In genomic region chr12:106581543-106582263, GRCh38 we compare ENCODE assay signal across 11 cellular contexts. TPM values are rescaled to one million over a fixed set of nuclear protein-coding genes. Genes with fewer than 3 reads are reported as not detected.
A peak's percentile ranks its signal among the peaks of the same experiment; 100 is the strongest.
DNase-seq lines count a peak whose midpoint lies in the region; ATAC-seq, FAIRE-seq and TF ChIP-seq lines count a peak whose summit lies in the region.
"Had no signal": no experiment of that assay in that cellular context is flagged by ENCODE, and none has a peak within 500 bp of the region (broad histone marks: within the 10 kb centered on the region; RNA-seq: fewer than 3 reads in every experiment).

No MANE protein-coding gene starts in this region.

- H3K14ac ChIP-seq in neuronal stem cell (ENCODE audit: low read length) = no peak overlapping the region

- H3K9ac ChIP-seq in neuronal stem cell (ENCODE audit: low read depth, low read length, poor library complexity) = no peak overlapping the region

- no peak overlapping the region for H2BK5ac ChIP-seq in neuronal stem cell (ENCODE audit: low read length)

- H3K4me3 ChIP-seq in esophagus muscularis mucosa (peak overlapping the region; percentile 35 to 52 (median 43)), neuronal stem cell (ENCODE audit: low read length in 2 of 2) (peak overlapping the region; percentile 44 to 63)
- H3K4me3 ChIP-seq: SJCRH30 had no signal

- no peak for ATAC-seq in HG03442 (IDR thresholded peaks at IDR 0.05; ENCODE audit: unreplicated experiment)

- no peak overlapping the region for H2AK5ac ChIP-seq in neuronal stem cell (ENCODE audit: low read depth, low read length)

- no peak overlapping the region for H2BK12ac ChIP-seq in neuronal stem cell (ENCODE audit: low read length)

- H3K27ac ChIP-seq in esophagus muscularis mucosa (replicated peaks in 1 of 4) = no peak overlapping the region
- H3K27ac ChIP-seq in neuronal stem cell (replicated peaks; ENCODE audit: low read length) = no peak overlapping the region
- H3K27ac ChIP-seq: SJCRH30 had no signal

- intact Hi-C loops in esophagus muscularis mucosa (cut with DNase I) = no loop called here

- TF ChIP-seq EP300 in esophagus muscularis mucosa (IDR thresholded peaks at IDR 0.05) = no peak

- H3K4me1 ChIP-seq in esophagus muscularis mucosa (peaks cover 48 to 65% (median 63%) of the 10 kb centered on the region in 4 donors), neuronal stem cell (ENCODE audit: control insufficient read depth in 2 of 2, insufficient read depth in 1 of 2, low read depth in 1 of 2, low read length in 2 of 2) (peaks cover 9 to 27% of the 10 kb centered on the region in 2 donors)
- H3K4me1 ChIP-seq: SJCRH30 had no signal

- DNase-seq in ELF-1 (ENCODE audit: low read depth, low spot score) (peak; percentile 60), NCI-H69 (lab: John Stamatoyannopoulos, UW) (peak; percentile 56), esophagus muscularis mucosa (ENCODE audit: extremely low spot score) (peak; percentile 85), neuronal stem cell (ENCODE audit: low spot score) (peak; percentile 70), MV-4-11 (lab: John Stamatoyannopoulos, UW) (no peak), NCI-H510A (lab: John Stamatoyannopoulos, UW) (no peak), GM19239 (ENCODE audit: insufficient read length, low spot score) (no peak)
- DNase-seq: SJCRH30 had no signal

- no peak overlapping the region for H3K23ac ChIP-seq in neuronal stem cell (ENCODE audit: low read depth, low read length, poor library complexity)

- TF ChIP-seq CTCF in esophagus muscularis mucosa (IDR thresholded peaks at IDR 0.05) = no peak

- H2AFZ ChIP-seq in neuronal stem cell (ENCODE audit: low read length) = peak overlapping the region; percentile 86

- no peak for TF ChIP-seq POLR2A in esophagus muscularis mucosa (IDR thresholded peaks at IDR 0.05; ENCODE audit: low read depth)

- H3K9me3 ChIP-seq in esophagus muscularis mucosa (no peaks in the 10 kb centered on the region), neuronal stem cell (replicated peaks in 1 of 2; ENCODE audit: control insufficient read depth in 2 of 2, insufficient read depth in 1 of 2, low read depth in 1 of 2, low read length in 2 of 2) (peaks cover 0 to 3% of the 10 kb centered on the region in 2 donors)
- H3K9me3 ChIP-seq: SJCRH30 had no signal

- H3K79me1 ChIP-seq in neuronal stem cell (ENCODE audit: low read depth, low read length) = no peaks in the 10 kb centered on the region

- no peak overlapping the region for H2BK120ac ChIP-seq in neuronal stem cell (ENCODE audit: low read depth, low read length)

- H3K4ac ChIP-seq in neuronal stem cell (ENCODE audit: low read length) = no peak overlapping the region

- H3K18ac ChIP-seq in neuronal stem cell (ENCODE audit: low read length) = no peak overlapping the region

- no peak overlapping the region for H4K91ac ChIP-seq in neuronal stem cell (ENCODE audit: low read depth, low read length, poor library complexity)

- H3K4me2 ChIP-seq in neuronal stem cell (ENCODE audit: insufficient read depth, low read length, poor library complexity, severe bottlenecking) = peak overlapping the region; percentile 75

- H3K36me3 ChIP-seq in esophagus muscularis mucosa (no peaks in the 10 kb centered on the region), neuronal stem cell (replicated peaks in 1 of 2; ENCODE audit: control insufficient read depth in 2 of 2, insufficient read depth in 2 of 2, low read length in 2 of 2) (peaks cover 0 to 15% of the 10 kb centered on the region in 2 donors)
- H3K36me3 ChIP-seq: SJCRH30 had no signal

- no peak for FAIRE-seq in GM19239 (lab: Jason Lieb, UNC)

- 3% methylated on average over 31 of the region's 52 CpGs for WGBS in esophagus muscularis mucosa
- no CpG with 5 or more reads among the region's 52 CpGs for WGBS in neuronal stem cell (ENCODE audit: extremely low coverage in 2 of 2, insufficient read length in 2 of 2, insufficient replicate concordance in 1 of 2), 2 donors

- no peak overlapping the region for H2BK15ac ChIP-seq in neuronal stem cell (ENCODE audit: low read length)

- H4K8ac ChIP-seq in neuronal stem cell (ENCODE audit: low read depth, low read length) = no peak overlapping the region

- H3K27me3 ChIP-seq in esophagus muscularis mucosa (peaks cover 0 to 91% (median 65%) of the 10 kb centered on the region in 4 donors), neuronal stem cell (ENCODE audit: control insufficient read depth in 3 of 3, insufficient read depth in 3 of 3, low read depth in 1 of 3, low read length in 3 of 3) (peaks cover 0 to 69% (median 7%) of the 10 kb centered on the region in 3 experiments)

RNA-seq across cellular contexts. Expression of gene RFX4, which starts 1.1 kb away (rescaled TPM):
- not detected for total RNA-seq in esophagus muscularis mucosa
- polyA plus RNA-seq in neuronal stem cell (2013, experiment 1 of 2) = 0.89 TPM
- 0.89 TPM for polyA plus RNA-seq in neuronal stem cell (2013, experiment 2 of 2)
- total RNA-seq: activated naive CD4-positive, alpha-beta T cell treated with anti-CD3 and anti-CD28 coated beads, Interleukin-2, amount 50 U/mL, for 72 hours; kidney epithelial cell had no signal

Comparison
In these comparisons a context has a peak if more than half of its experiments do, and no peak if none do; other contexts are left out.
1. DNase-seq: peak in ELF-1 (single experiment), NCI-H69 (single experiment), esophagus muscularis mucosa (single experiment) and neuronal stem cell (single experiment); none in MV-4-11 (single experiment), NCI-H510A (single experiment) and GM19239 (single experiment).